In genomic region chr2:215638687-215639086, GRCh38 we compare ENCODE assay signal across 7 cellular contexts.
"Had no signal": no experiment of that assay in that cellular context is flagged by ENCODE, and none has a peak within 500 bp of the region (broad histone marks: within the 10 kb centered on the region; RNA-seq: fewer than 3 reads in every experiment).

No MANE protein-coding gene starts in this region.

- DNase-seq: H9, HCEC 1CT had no signal

- ATAC-seq: GM23338 had no signal

- H2AFZ ChIP-seq: GM23338 had no signal

- H3K36me3 Mint-ChIP-seq: IgD-negative memory B cell had no signal

- FAIRE-seq: H1, H54, HTR-8/SVneo had no signal

- H3K4me3 Mint-ChIP-seq: GM23338, H9, IgD-negative memory B cell had no signal

- H3K27ac Mint-ChIP-seq: GM23338, H9, IgD-negative memory B cell had no signal

- H3K4me3 ChIP-seq: GM23338 had no signal

- H3K4me1 Mint-ChIP-seq: GM23338, H9, IgD-negative memory B cell had no signal

- H3K4me2 ChIP-seq: GM23338 had no signal
